In the genomic region with DNA sequence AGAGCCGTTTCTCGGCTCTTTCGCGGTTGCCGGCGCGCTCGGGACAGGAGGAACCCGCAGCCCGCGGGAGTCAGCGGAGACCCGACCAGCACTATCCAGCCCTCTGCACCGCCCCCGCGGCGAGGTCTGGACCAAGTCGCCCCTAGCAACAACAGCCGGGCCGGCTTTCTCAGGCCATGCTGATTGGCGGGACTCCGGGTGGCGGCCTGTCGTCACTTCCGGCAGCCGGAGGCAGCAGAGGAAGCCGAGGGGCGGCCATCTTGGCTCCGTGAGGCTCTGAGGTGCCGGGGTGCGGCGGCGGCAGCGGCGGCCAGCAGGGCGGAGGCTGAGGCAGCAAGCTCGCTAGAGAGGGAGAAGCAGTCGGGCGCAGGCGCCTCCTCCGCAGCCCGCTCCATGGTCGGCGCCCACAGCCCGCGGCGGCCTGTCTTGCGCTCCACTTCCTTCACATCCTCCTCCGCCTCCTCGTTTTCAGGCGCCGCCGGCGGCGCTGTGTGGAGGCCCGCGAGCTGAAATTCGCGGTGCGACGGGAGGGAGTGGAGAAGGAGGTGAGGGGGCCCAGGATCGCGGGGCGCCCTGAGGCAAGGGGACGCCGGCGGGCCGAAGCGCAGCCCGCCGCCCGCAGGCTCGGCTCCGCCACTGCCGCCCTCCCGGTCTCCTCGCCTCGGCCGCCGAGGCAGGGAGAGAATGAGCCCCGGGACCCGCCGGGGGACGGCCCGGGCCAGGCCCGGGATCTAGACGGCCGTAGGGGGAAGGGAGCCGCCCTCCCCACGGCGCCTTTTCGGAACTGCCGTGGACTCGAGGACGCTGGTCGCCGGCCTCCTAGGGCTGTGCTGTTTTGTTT, we compare ENCODE assay signal across 8 cellular contexts. TPM values are rescaled to one million over a fixed set of nuclear protein-coding genes. Genes with fewer than 3 reads are reported as not detected.
A peak's percentile ranks its signal among the peaks of the same experiment; 100 is the strongest.
DNase-seq lines count a peak whose midpoint lies in the region; ATAC-seq, FAIRE-seq and TF ChIP-seq lines count a peak whose summit lies in the region.

A gene (plus strand): TSS at position 263 of the 841 bp plus-strand sequence. CDS start 615 bp downstream, outside the sequence.

- H3K9me2 ChIP-seq in OCI-LY1 (ENCODE audit: low read depth, low read length) = no peaks in the 10 kb centered on the region

- 0 out of 2 replicates have a peak within 1 kb of the TSS, but pooled peaks have one; percentile 0 for H2AFZ ChIP-seq in OCI-LY1 (ENCODE audit: low read length)

- WGBS in mesodermal cell (ENCODE audit: insufficient coverage in 2 of 2), 2 experiments = 0 to 1% methylated on average over 46 to 74 of the region's 97 CpGs

- H3K4me1 ChIP-seq in OCI-LY1 (ENCODE audit: insufficient read depth, low read length, severe bottlenecking) = peaks cover 31% of the 10 kb centered on the region
- peaks cover 7% of the 10 kb centered on the region for H3K4me1 ChIP-seq in mesodermal cell (ENCODE audit: control insufficient read depth, insufficient read depth, low read length, poor library complexity, severe bottlenecking)

- H3K27ac ChIP-seq in OCI-LY1 (ENCODE audit: low read depth, low read length, poor library complexity, severe bottlenecking) (peak within 1 kb of the TSS; percentile 75), mesodermal cell (ENCODE audit: low read depth, low read length, severe bottlenecking) (peak within 1 kb of the TSS; percentile 66)

- H3K4me3 ChIP-seq in OCI-LY1 (ENCODE audit: low read depth, low read length, poor library complexity, severe bottlenecking) (peak within 1 kb of the TSS; percentile 76), mesodermal cell (ENCODE audit: extremely low read depth, insufficient read depth, low read length, poor library complexity, severe bottlenecking) (peak within 1 kb of the TSS; percentile 70)

- 0 out of 2 replicates have a peak, but pooled peaks cover 3% of the 10 kb centered on the region for H4K20me1 ChIP-seq in OCI-LY1 (ENCODE audit: insufficient read depth, low read length)

- H3K79me2 ChIP-seq in OCI-LY1 (ENCODE audit: insufficient read depth, low read length) = peaks cover 40% of the 10 kb centered on the region

- H3K9me3 ChIP-seq in OCI-LY1 (ENCODE audit: low read length) (no peaks in the 10 kb centered on the region), mesodermal cell (ENCODE audit: control insufficient read depth, low read length) (no peaks in the 10 kb centered on the region)

- H3K36me3 ChIP-seq in OCI-LY1 (ENCODE audit: insufficient read depth, low read length) (no peaks in the 10 kb centered on the region; the same call in none of the 2 replicates), mesodermal cell (ENCODE audit: control insufficient read depth, insufficient read depth, low read length) (peaks cover 7% of the 10 kb centered on the region)

- DNase-seq in DMS 273 (lab: John Stamatoyannopoulos, UW; ENCODE audit: unreplicated experiment) = peak; percentile 99
- peak; percentile 97 for DNase-seq in HuH-7 (ENCODE audit: low spot score)
- DNase-seq in activated CD8-positive, alpha-beta memory T cell treated with anti-CD3 and anti-CD28 coated beads, Interleukin-2, amount 50 U/mL, for 4 hours = peak; percentile 96
- DNase-seq in stimulated activated CD8-positive, alpha-beta memory T cell treated with anti-CD3 and anti-CD28 coated beads, Interleukin-15, amount 100 ng/mL, for 4 hours (ENCODE audit: low read depth in 2 of 2) = peak; percentile 93 to 94

- FAIRE-seq in endometrium (lab: Jason Lieb, UNC) = peak; percentile 77

- TF ChIP-seq CTCF in OCI-LY1 (IDR thresholded peaks at IDR 0.05; ENCODE audit: low read length) = peak; percentile 44; the same call in 1 of the 2 replicates

- H3F3A ChIP-seq in OCI-LY1 (ENCODE audit: insufficient read depth, low read length) = peaks cover 2% of the 10 kb centered on the region; the same call in 1 of the 2 replicates

- peak within 1 kb of the TSS; percentile 96 for H3K4me2 ChIP-seq in OCI-LY1 (ENCODE audit: low read length)

- H3K9ac ChIP-seq in OCI-LY1 (ENCODE audit: low read length) = peak within 1 kb of the TSS; percentile 82

- H3K27me3 ChIP-seq in OCI-LY1 (ENCODE audit: insufficient read depth, low read length) = no peaks in the 10 kb centered on the region

- peak; percentile 93 for ATAC-seq in GM21515 (IDR thresholded peaks at IDR 0.05; ENCODE audit: unreplicated experiment)

RNA-seq across cellular contexts. Expression of the gene that starts here (rescaled TPM):
- 78.3 TPM for polyA plus RNA-seq in mesodermal cell (2013, experiment 1 of 2)
- 77.2 TPM for polyA plus RNA-seq in mesodermal cell (2013, experiment 2 of 2)

Comparison
In these comparisons a context has a peak if more than half of its experiments do, and no peak if none do; other contexts are left out.
1. Peak in every context shown above with its lines: DNase-seq, ATAC-seq, H3K4me3 ChIP-seq and H3K27ac ChIP-seq.